In the genomic region with DNA sequence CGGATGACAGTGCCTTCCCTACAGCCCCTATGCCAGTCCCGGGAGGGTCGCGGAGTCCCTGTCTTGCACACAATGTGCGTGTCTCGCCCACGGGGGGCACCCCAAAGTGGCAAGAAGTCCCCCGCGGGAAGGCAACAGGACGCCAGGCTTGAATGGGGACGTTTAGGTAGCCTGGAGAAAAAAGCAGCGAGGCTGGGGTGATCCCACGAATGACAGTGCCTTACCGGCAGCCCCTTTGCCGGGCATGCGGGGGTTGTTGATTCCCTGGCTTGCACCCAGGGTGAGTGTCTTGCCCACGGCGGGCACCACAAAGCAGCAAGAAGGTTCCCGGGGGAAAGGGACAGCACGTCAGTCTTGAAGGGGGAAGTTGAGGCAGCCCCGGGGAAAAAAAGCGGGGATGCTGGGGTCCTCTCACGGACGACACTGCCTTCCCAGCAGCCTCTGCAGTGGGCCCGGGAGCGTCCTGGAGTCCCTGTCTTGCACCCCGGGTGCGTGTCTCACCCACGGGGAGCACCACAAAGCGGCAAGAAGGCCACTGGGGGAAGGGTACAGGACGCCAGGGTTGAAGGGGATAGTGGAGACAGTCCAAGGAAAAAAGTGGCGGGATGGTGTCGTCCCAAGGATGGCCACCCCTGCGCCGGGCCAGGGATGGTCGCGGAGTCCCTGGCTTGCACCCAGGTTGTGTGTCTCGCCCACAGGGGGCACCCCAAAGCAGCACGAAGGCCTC, we compare ENCODE assay signal across 16 cellular contexts.
"Had no signal": no experiment of that assay in that cellular context is flagged by ENCODE, and none has a peak within 500 bp of the region (broad histone marks: within the 10 kb centered on the region; RNA-seq: fewer than 3 reads in every experiment).

No MANE protein-coding gene starts in this region.

- H3K27me3 Mint-ChIP-seq: dendritic cell treated with granulocyte-macrophage colony-stimulating factor and Interleukin-4, amounts not matched to agents 40 ng/mL and 50 ng/mL, for 4 days; progenitor cell of endocrine pancreas; stimulated activated naive B cell treated with anti-CD40 and anti-IgM and Interleukin-4, amounts not matched to agents 10 μg/mL and 1 μg/mL and 100 μg/mL, for 72 hours; stimulated activated naive CD8-positive, alpha-beta T cell treated with anti-CD3 and anti-CD28 coated beads, Interleukin-15, amount 100 ng/mL, for 72 hours had no signal

- H3K4me3 ChIP-seq: hepatocyte, mucosa of descending colon, ovary, right lobe of liver, thoracic aorta had no signal

- H3K36me3 Mint-ChIP-seq: stimulated activated naive B cell treated with anti-CD40 and anti-IgM and Interleukin-4, amounts not matched to agents 10 μg/mL and 1 μg/mL and 100 μg/mL, for 72 hours had no signal

- H3K4me1 Mint-ChIP-seq: stimulated activated naive B cell treated with anti-CD40 and anti-IgM and Interleukin-4, amounts not matched to agents 10 μg/mL and 1 μg/mL and 100 μg/mL, for 72 hours; stimulated activated naive CD8-positive, alpha-beta T cell treated with anti-CD3 and anti-CD28 coated beads, Interleukin-15, amount 100 ng/mL, for 72 hours had no signal

- H3K27ac ChIP-seq: hepatocyte, ovary, right lobe of liver, thoracic aorta had no signal

- DNase-seq: foreskin melanocyte; kidney glomerular epithelial cell; mammary epithelial cell; mucosa of descending colon; naive thymus-derived CD8-positive, alpha-beta T cell; right lobe of liver; stimulated activated CD4-positive, alpha-beta T cell treated with anti-CD3 and anti-CD28 coated beads, Interleukin-2, amount 100 ng/mL, for 24 hours; stimulated activated CD4-positive, alpha-beta T cell treated with anti-CD3 and anti-CD28 coated beads, Interleukin-4, amount 100 ng/mL, for 4 hours; stimulated activated naive B cell treated with anti-CD40 and anti-IgM and Interleukin-4, amounts not matched to agents 10 μg/mL and 1 μg/mL and 100 μg/mL, for 72 hours; stimulated activated naive CD8-positive, alpha-beta T cell treated with anti-CD3 and anti-CD28 coated beads, Interleukin-15, amount 100 ng/mL, for 72 hours; trophoblast cell had no signal

- H3K27ac Mint-ChIP-seq: dendritic cell treated with granulocyte-macrophage colony-stimulating factor and Interleukin-4, amounts not matched to agents 40 ng/mL and 50 ng/mL, for 4 days; naive thymus-derived CD8-positive, alpha-beta T cell; progenitor cell of endocrine pancreas; stimulated activated naive B cell treated with anti-CD40 and anti-IgM and Interleukin-4, amounts not matched to agents 10 μg/mL and 1 μg/mL and 100 μg/mL, for 72 hours; stimulated activated naive CD8-positive, alpha-beta T cell treated with anti-CD3 and anti-CD28 coated beads, Interleukin-15, amount 100 ng/mL, for 72 hours had no signal

- H3K36me3 ChIP-seq: ovary, right lobe of liver, thoracic aorta had no signal

- H3K27me3 ChIP-seq: hepatocyte, ovary, right lobe of liver had no signal

- H3K4me1 ChIP-seq: right lobe of liver had no signal

- H3K9me3 ChIP-seq: ovary, right lobe of liver, thoracic aorta had no signal

- ATAC-seq: mucosa of descending colon; naive thymus-derived CD8-positive, alpha-beta T cell; right lobe of liver; stimulated activated naive B cell treated with anti-CD40 and anti-IgM and Interleukin-4, amounts not matched to agents 10 μg/mL and 1 μg/mL and 100 μg/mL, for 72 hours; stimulated activated naive CD8-positive, alpha-beta T cell treated with anti-CD3 and anti-CD28 coated beads, Interleukin-15, amount 100 ng/mL, for 72 hours had no signal

- H3K4me3 Mint-ChIP-seq: dendritic cell treated with granulocyte-macrophage colony-stimulating factor and Interleukin-4, amounts not matched to agents 40 ng/mL and 50 ng/mL, for 4 days; naive thymus-derived CD8-positive, alpha-beta T cell; stimulated activated naive B cell treated with anti-CD40 and anti-IgM and Interleukin-4, amounts not matched to agents 10 μg/mL and 1 μg/mL and 100 μg/mL, for 72 hours; stimulated activated naive CD8-positive, alpha-beta T cell treated with anti-CD3 and anti-CD28 coated beads, Interleukin-15, amount 100 ng/mL, for 72 hours had no signal
